In genomic region chr15:69758810-69759410, GRCh38 we compare ENCODE assay signal across 8 cellular contexts.
DNase-seq lines count a peak whose midpoint lies in the region; ATAC-seq and TF ChIP-seq lines count a peak whose summit lies in the region.

No MANE protein-coding gene starts in this region.

- no peak for TF ChIP-seq CTCF in foreskin keratinocyte (conservative IDR thresholded peaks at IDR 0.05)

- H3K4me1 ChIP-seq in foreskin keratinocyte: peaks cover 15% of the 10 kb centered on the region

- H3K27me3 ChIP-seq in foreskin keratinocyte: peaks cover 36% of the 10 kb centered on the region

- peaks cover 38% of the 10 kb centered on the region for H3K36me3 Mint-ChIP-seq in activated CD8-positive, alpha-beta memory T cell treated with anti-CD3 and anti-CD28 coated beads, Interleukin-2, amount 10 ng/mL, durations not matched to agents 7 days and 5 days

- intact Hi-C loops in head of caudate nucleus (cut with DNase I): no loop called here

- H3K9me3 Mint-ChIP-seq in activated CD8-positive, alpha-beta memory T cell treated with anti-CD3 and anti-CD28 coated beads, Interleukin-2, amount 10 ng/mL, durations not matched to agents 7 days and 5 days (ENCODE audit: low read depth): peaks cover 11% of the 10 kb centered on the region

- peak overlapping the region; percentile 59 for H3K4me3 Mint-ChIP-seq in activated CD8-positive, alpha-beta memory T cell treated with anti-CD3 and anti-CD28 coated beads, Interleukin-2, amount 10 ng/mL, durations not matched to agents 7 days and 5 days

- ATAC-seq in GM18909 (IDR thresholded peaks at IDR 0.05; ENCODE audit: poor library complexity, unreplicated experiment) (peak; percentile 45), foreskin keratinocyte (no peak), GM18505 (IDR thresholded peaks at IDR 0.05; ENCODE audit: unreplicated experiment) (no peak)
- ATAC-seq in activated CD8-positive, alpha-beta memory T cell treated with anti-CD3 and anti-CD28 coated beads, Interleukin-2, amount 10 ng/mL, durations not matched to agents 7 days and 5 days: peak; percentile 54

- DNase-seq in NK-92 (lab: John Stamatoyannopoulos, UW; ENCODE audit: unreplicated experiment): peak; percentile 44
- DNase-seq in activated CD8-positive, alpha-beta memory T cell treated with anti-CD3 and anti-CD28 coated beads, Interleukin-2, amount 10 ng/mL, durations not matched to agents 7 days and 5 days: peak; percentile 96
- DNase-seq in head of caudate nucleus: peak in 26 of 42 donors; percentile 8 to 70 (median 36)
- DNase-seq in stimulated activated CD8-positive, alpha-beta memory T cell treated with anti-CD3 and anti-CD28 coated beads, Interleukin-15, amount 100 ng/mL, for 24 hours (ENCODE audit: low read depth): peak; percentile 47
- DNase-seq in foreskin keratinocyte: no peak
- no peak for DNase-seq in NCI-H1436 (lab: John Stamatoyannopoulos, UW)

- TF ChIP-seq POLR2A in GM18505 (IDR thresholded peaks at IDR 0.05; ENCODE audit: borderline replicate concordance, extremely low read depth, insufficient read depth, insufficient read length): no peak

- H3K4me1 Mint-ChIP-seq in activated CD8-positive, alpha-beta memory T cell treated with anti-CD3 and anti-CD28 coated beads, Interleukin-2, amount 10 ng/mL, durations not matched to agents 7 days and 5 days: peaks cover 82% of the 10 kb centered on the region

- peaks cover 14% of the 10 kb centered on the region for H3K27me3 Mint-ChIP-seq in activated CD8-positive, alpha-beta memory T cell treated with anti-CD3 and anti-CD28 coated beads, Interleukin-2, amount 10 ng/mL, durations not matched to agents 7 days and 5 days

- CTCF ChIA-PET in activated CD8-positive, alpha-beta memory T cell treated with anti-CD3 and anti-CD28 coated beads, Interleukin-2, amount 10 ng/mL, durations not matched to agents 7 days and 5 days (lab: Charles Lee): interaction anchor here (0.7 to 1.5 kb wide), 4 partner anchors 9 to 45 kb away, joined by 3 to 4 read pairs (median 4); no protein-coding TSS in a partner anchor

- H3K27ac Mint-ChIP-seq in activated CD8-positive, alpha-beta memory T cell treated with anti-CD3 and anti-CD28 coated beads, Interleukin-2, amount 10 ng/mL, durations not matched to agents 7 days and 5 days: peak overlapping the region; percentile 88

- H3K27ac ChIP-seq in foreskin keratinocyte: no peak overlapping the region

Comparison
In these comparisons a context has a peak if more than half of its experiments do, and no peak if none do; other contexts are left out.
1. ATAC-seq: peak in GM18909 (single experiment) and activated CD8-positive, alpha-beta memory T cell treated with anti-CD3 and anti-CD28 coated beads, Interleukin-2, amount 10 ng/mL, durations not matched to agents 7 days and 5 days (single experiment); none in foreskin keratinocyte (single experiment) and GM18505 (single experiment).
2. DNase-seq: peak in NK-92 (single experiment), activated CD8-positive, alpha-beta memory T cell treated with anti-CD3 and anti-CD28 coated beads, Interleukin-2, amount 10 ng/mL, durations not matched to agents 7 days and 5 days (single experiment), head of caudate nucleus (26 of 42) and stimulated activated CD8-positive, alpha-beta memory T cell treated with anti-CD3 and anti-CD28 coated beads, Interleukin-15, amount 100 ng/mL, for 24 hours (single experiment); none in foreskin keratinocyte (0 of 2) and NCI-H1436 (single experiment).